ENCODE assay signal across 23 cellular contexts in genomic region chr10:95178797-95179196, GRCh38. TPM values are rescaled to one million over a fixed set of nuclear protein-coding genes. Genes with fewer than 3 reads are reported as not detected.
"Had no signal": no experiment of that assay in that cellular context is flagged by ENCODE, and none has a peak within 500 bp of the region (broad histone marks: within the 10 kb centered on the region; RNA-seq: fewer than 3 reads in every experiment).

No MANE protein-coding gene starts in this region.

- DNase-seq: KBM-7, MV-4-11, NCI-H1048, NCI-H1105, NCI-H1417, NCI-H1436 treated with DMSO at 0.1 percent for 48 hours, NCI-H1694, NCI-H1930, NCI-H2081, NCI-H2107, NCI-H2227 treated with DMSO at 0.1 percent for 48 hours, NCI-H524, NCI-H526 treated with DMSO at 0.1 percent for 48 hours, NCI-H748 treated with DMSO at 0.1 percent for 48 hours, Right ventricle myocardium superior, RPMI8226, SIG-M5 had no signal

- H3K36me3 ChIP-seq: SJSA1 had no signal

- H3K9me3 ChIP-seq: SJSA1 had no signal

- H3K27me3 ChIP-seq: SJSA1 had no signal

- H3K27ac ChIP-seq: HL-60, SJSA1, SK-N-MC had no signal

- H3K4me3 ChIP-seq: SJSA1, SK-N-MC had no signal

RNA-seq across cellular contexts. Expression of gene ACSM6, which starts 15.2 kb away (rescaled TPM):
- total RNA-seq: LHCN-M2, MCF 10A, NCI-H460, Right ventricle myocardium superior, SJSA1 had no signal
